ENCODE assay signal across 17 cellular contexts in genomic region chr6:35203152-35203670, GRCh38. TPM values are rescaled to one million over a fixed set of nuclear protein-coding genes. Genes with fewer than 3 reads are reported as not detected.
DNase-seq lines count a peak whose midpoint lies in the region; ATAC-seq and TF ChIP-seq lines count a peak whose summit lies in the region.
"Had no signal": no experiment of that assay in that cellular context is flagged by ENCODE, and none has a peak within 500 bp of the region (broad histone marks: within the 10 kb centered on the region; RNA-seq: fewer than 3 reads in every experiment).

No MANE protein-coding gene starts in this region.

- peak overlapping the region; percentile 8; the same call in 1 of the 2 replicates for H3K27ac Mint-ChIP-seq in HFFc6
- H3K27ac Mint-ChIP-seq in activated CD4-positive, alpha-beta memory T cell treated with anti-CD3 and anti-CD28 coated beads for 36 hours, result no peak overlapping the region
- H3K27ac Mint-ChIP-seq: CD4-positive, alpha-beta T cell had no signal

- H3K27me3 Mint-ChIP-seq in HFFc6 (ENCODE audit: insufficient read depth), result no peaks in the 10 kb centered on the region
- peaks cover 31% of the 10 kb centered on the region for H3K27me3 Mint-ChIP-seq in activated CD4-positive, alpha-beta memory T cell treated with anti-CD3 and anti-CD28 coated beads for 36 hours

- DNase-seq in HFFc6 (no peak), RPMI7951 (ENCODE audit: low read depth) (peak; percentile 39), foreskin melanocyte (peak; percentile 60), sciatic nerve (ENCODE audit: low spot score) (no peak), posterior cingulate gyrus (no peak), AML-193 (lab: John Stamatoyannopoulos, UW) (no peak)
- DNase-seq in activated CD4-positive, alpha-beta memory T cell treated with anti-CD3 and anti-CD28 coated beads for 36 hours, result no peak
- DNase-seq: CD4-positive, alpha-beta T cell; EL; GF-D8; H7; KBM-7; NCI-H1105 treated with DMSO at 0.1 percent for 48 hours; NCI-H226; NCI-H510A treated with DMSO at 0.1 percent for 48 hours; NCI-H748 treated with DMSO at 0.1 percent for 48 hours had no signal

- no peak overlapping the region for H3K4me3 Mint-ChIP-seq in HFFc6
- no peak overlapping the region for H3K4me3 Mint-ChIP-seq in activated CD4-positive, alpha-beta memory T cell treated with anti-CD3 and anti-CD28 coated beads for 36 hours
- H3K4me3 Mint-ChIP-seq: CD4-positive, alpha-beta T cell had no signal

- ATAC-seq in sciatic nerve, result peak; percentile 61
- ATAC-seq: HepG2 had no signal

- no peaks in the 10 kb centered on the region for H3K36me3 Mint-ChIP-seq in HFFc6 (ENCODE audit: low read depth)
- H3K36me3 Mint-ChIP-seq in activated CD4-positive, alpha-beta memory T cell treated with anti-CD3 and anti-CD28 coated beads for 36 hours, result no peaks in the 10 kb centered on the region

- intact Hi-C loops in sciatic nerve (cut with DNase I) (no loop called here), posterior cingulate gyrus (cut with DNase I) (no loop called here)
- intact Hi-C loops in activated CD4-positive, alpha-beta memory T cell treated with anti-CD3 and anti-CD28 coated beads for 36 hours (cut with micrococcal nuclease), result no loop called here

- CTCF ChIA-PET in activated CD4-positive, alpha-beta memory T cell treated with anti-CD3 and anti-CD28 coated beads for 36 hours (lab: Charles Lee), result interaction anchor here (1.4 to 10.1 kb wide), 7 partner anchors 8 to 216 kb away, joined by 3 to 86 read pairs (median 20); partner anchors contain the start of genes SCUBE3 and TCP11

- no peak for TF ChIP-seq CTCF in HFFc6 (IDR thresholded peaks at IDR 0.05)

- POLR2A ChIA-PET in activated CD4-positive, alpha-beta memory T cell treated with anti-CD3 and anti-CD28 coated beads for 36 hours (lab: Charles Lee), result no interaction called here

- H3K9me3 Mint-ChIP-seq in HFFc6, result no peaks in the 10 kb centered on the region
- no peaks in the 10 kb centered on the region for H3K9me3 Mint-ChIP-seq in activated CD4-positive, alpha-beta memory T cell treated with anti-CD3 and anti-CD28 coated beads for 36 hours
- H3K9me3 Mint-ChIP-seq: CD4-positive, alpha-beta T cell had no signal

- H3K4me1 Mint-ChIP-seq in HFFc6 (ENCODE audit: low read depth), result peaks cover 64% of the 10 kb centered on the region
- H3K4me1 Mint-ChIP-seq in activated CD4-positive, alpha-beta memory T cell treated with anti-CD3 and anti-CD28 coated beads for 36 hours (ENCODE audit: low read depth), result no peaks in the 10 kb centered on the region

RNA-seq across cellular contexts. Expression of gene SCUBE3, which starts 10.5 kb away (rescaled TPM):
- total RNA-seq in HFFc6 (2021; fragmentation: NEBNext Ultra II Directional; extraction: Animal tissue kit (Norgen Biotek cat#: 25700)), result 10 to 100 TPM; 37.0 to 75.0 (median 44.3) TPM
- total RNA-seq in RPMI7951 (2014; rRNA removed; shearing (Covaris generic)), result 0.10 and 0.24 TPM in 2 replicates
- 2.9 TPM for total RNA-seq in sciatic nerve
- total RNA-seq in activated CD4-positive, alpha-beta memory T cell treated with anti-CD3 and anti-CD28 coated beads for 36 hours, result under 1 TPM in 1 of 2 experiments, not detected in 1; 0.02 TPM
- total RNA-seq: CD4-positive, alpha-beta T cell; HepG2 had no signal

RNA-seq across cellular contexts. Expression of gene ZNF76, which starts 56.3 kb away (rescaled TPM):
- 10 to 100 TPM; 12.7 to 17.1 (median 16.4) TPM for total RNA-seq in HFFc6 (2021; fragmentation: NEBNext Ultra II Directional; extraction: Animal tissue kit (Norgen Biotek cat#: 25700))
- total RNA-seq in RPMI7951 (2014; rRNA removed; shearing (Covaris generic)), result 12.4 and 12.7 TPM in 2 replicates
- 45.8 TPM for total RNA-seq in sciatic nerve
- total RNA-seq in activated CD4-positive, alpha-beta memory T cell treated with anti-CD3 and anti-CD28 coated beads for 36 hours, result 10 to 100 TPM; 35.2 to 38.5 TPM

Comparison
In these comparisons a context has a peak if more than half of its experiments do, and no peak if none do; other contexts are left out.
1. DNase-seq: peak in RPMI7951 (single experiment) and foreskin melanocyte (single experiment); none in HFFc6 (single experiment), sciatic nerve (single experiment), posterior cingulate gyrus (0 of 10), activated CD4-positive, alpha-beta memory T cell treated with anti-CD3 and anti-CD28 coated beads for 36 hours (single experiment) and AML-193 (0 of 2).